ENCODE assay signal across 1 cellular context in genomic region chr2:61253136-61253535, GRCh38.
TF ChIP-seq lines count a peak whose summit lies in the region.

No MANE protein-coding gene starts in this region.

TF ChIP-seq in IMR-90, 13 proteins besides CTCF, POLR2A, EP300 and RAD21:
- TF ChIP-seq MAZ (IDR thresholded peaks at IDR 0.05; ENCODE audit: borderline replicate concordance, low read depth, low read length) (no peak), CEBPB (IDR thresholded peaks at IDR 0.05; ENCODE audit: low read depth, low read length) (no peak), CHD1 (IDR thresholded peaks at IDR 0.05; ENCODE audit: low read depth, low read length) (no peak), BHLHE40 (IDR thresholded peaks at IDR 0.05; ENCODE audit: low read depth, low read length) (no peak), FOS (IDR thresholded peaks at IDR 0.05; ENCODE audit: low read depth, low read length) (no peak)
- TF ChIP-seq, protein P1, sequence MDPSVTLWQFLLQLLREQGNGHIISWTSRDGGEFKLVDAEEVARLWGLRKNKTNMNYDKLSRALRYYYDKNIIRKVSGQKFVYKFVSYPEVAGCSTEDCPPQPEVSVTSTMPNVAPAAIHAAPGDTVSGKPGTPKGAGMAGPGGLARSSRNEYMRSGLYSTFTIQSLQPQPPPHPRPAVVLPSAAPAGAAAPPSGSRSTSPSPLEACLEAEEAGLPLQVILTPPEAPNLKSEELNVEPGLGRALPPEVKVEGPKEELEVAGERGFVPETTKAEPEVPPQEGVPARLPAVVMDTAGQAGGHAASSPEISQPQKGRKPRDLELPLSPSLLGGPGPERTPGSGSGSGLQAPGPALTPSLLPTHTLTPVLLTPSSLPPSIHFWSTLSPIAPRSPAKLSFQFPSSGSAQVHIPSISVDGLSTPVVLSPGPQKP (IDR thresholded peaks at IDR 0.05; ENCODE audit: borderline replicate concordance, low read depth, low read length), result no peak
